In the genomic region with DNA sequence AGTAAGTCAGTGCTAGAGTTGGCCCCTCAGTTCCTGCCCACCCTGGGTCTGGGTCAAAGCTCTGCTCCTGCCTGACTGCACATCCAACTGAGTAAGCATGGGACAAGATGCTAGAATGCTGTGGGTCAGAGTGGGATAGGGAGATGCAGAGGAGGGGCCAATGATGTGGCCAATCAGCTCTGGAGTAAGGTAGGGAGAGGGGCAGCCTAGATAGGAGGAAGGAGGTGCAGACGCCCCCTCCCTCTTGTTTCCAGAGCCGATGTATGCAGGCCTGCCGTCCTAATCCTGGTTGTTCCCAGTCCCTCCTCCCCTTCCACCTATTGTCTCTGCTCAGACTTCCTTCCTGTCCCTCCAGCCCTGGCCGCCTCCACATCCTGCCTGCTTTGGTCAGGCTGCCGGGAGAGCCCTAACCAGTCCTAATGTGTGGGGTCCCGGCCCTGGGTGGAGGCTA, we compare ENCODE assay signal across 1 cellular context.
A peak's percentile ranks its signal among the peaks of the same experiment; 100 is the strongest.
TF ChIP-seq lines count a peak whose summit lies in the region.

No MANE protein-coding gene starts in this region.

TF ChIP-seq in endothelial cell of umbilical vein, 7 proteins besides CTCF, POLR2A, EP300 and RAD21:
- TF ChIP-seq EZH2 (IDR thresholded peaks at IDR 0.05; ENCODE audit: borderline replicate concordance, low read depth, low read length, severe bottlenecking): no peak
- TF ChIP-seq, protein P1, sequence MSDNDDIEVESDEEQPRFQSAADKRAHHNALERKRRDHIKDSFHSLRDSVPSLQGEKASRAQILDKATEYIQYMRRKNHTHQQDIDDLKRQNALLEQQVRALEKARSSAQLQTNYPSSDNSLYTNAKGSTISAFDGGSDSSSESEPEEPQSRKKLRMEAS (IDR thresholded peaks at IDR 0.05; ENCODE audit: insufficient read depth, insufficient read length): no peak
- peak; percentile 99 for TF ChIP-seq POLR2AphosphoS5 (IDR thresholded peaks at IDR 0.05; ENCODE audit: insufficient read depth, low read depth, low read length)
- no peak for TF ChIP-seq JUN (IDR thresholded peaks at IDR 0.05; ENCODE audit: borderline replicate concordance, insufficient read depth, insufficient read length, low read depth)
- TF ChIP-seq MYC (IDR thresholded peaks at IDR 0.05; ENCODE audit: low read depth, low read length): peak; percentile 1
TF ChIP-seq in endothelial cell of umbilical vein: peak in this region for 2.
